28 cellular contexts compared by ENCODE assay signal in the genomic region with DNA sequence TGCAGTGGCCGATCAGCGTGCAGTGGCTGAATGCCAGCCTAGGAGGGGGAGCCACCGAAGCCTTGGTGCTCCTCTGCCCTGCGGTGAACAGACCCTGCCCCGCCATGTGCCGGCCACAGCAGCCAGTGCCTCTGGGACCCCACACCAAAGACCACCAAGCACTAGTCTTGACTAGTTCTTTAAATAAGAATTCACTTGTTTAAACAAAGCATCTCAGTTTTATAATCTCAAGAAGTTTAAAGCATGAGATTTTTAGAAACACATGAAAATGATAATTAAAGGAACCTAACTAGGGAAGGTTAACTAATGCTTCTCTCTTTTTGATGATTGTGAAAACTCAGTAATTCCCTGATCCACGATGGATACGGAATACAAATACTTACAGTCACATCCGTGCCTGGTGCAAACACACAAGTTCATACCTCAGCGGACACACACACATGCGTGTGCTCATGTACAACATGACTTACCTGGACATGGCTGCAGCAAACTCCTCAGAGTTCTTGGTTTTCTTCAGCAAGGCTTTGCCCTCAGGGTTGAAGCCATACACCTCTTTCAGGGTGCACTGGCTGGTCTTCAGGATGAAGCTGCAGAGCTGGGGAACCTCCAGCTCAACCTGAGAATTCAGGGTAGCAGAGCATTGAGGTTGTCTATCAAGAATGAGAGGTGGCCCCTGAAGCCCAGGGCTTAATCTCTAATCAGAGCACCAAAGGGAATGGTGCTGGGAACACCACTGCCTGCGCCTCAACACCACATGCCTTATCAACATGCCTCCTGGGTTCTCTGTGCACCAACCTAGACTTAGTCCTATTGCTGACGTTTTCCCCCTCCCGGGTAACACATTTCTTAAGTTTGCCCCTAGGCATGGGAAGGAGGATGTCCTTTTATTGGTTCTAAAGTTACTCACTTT. TPM values are rescaled to one million over a fixed set of nuclear protein-coding genes. Genes with fewer than 3 reads are reported as not detected.
DNase-seq lines count a peak whose midpoint lies in the region; ATAC-seq and TF ChIP-seq lines count a peak whose summit lies in the region.
"Had no signal": no experiment of that assay in that cellular context is flagged by ENCODE, and none has a peak within 500 bp of the region (broad histone marks: within the 10 kb centered on the region; RNA-seq: fewer than 3 reads in every experiment).

No MANE protein-coding gene starts in this region.

- no peaks in the 10 kb centered on the region for H3K36me3 ChIP-seq in heart right ventricle
- H3K36me3 ChIP-seq in liver (ENCODE audit: control insufficient read depth in 4 of 4, insufficient read depth in 3 of 4, low read depth in 1 of 4, low read length in 3 of 4), result peaks cover 6 to 44% (median 30%) of the 10 kb centered on the region in 4 donors
- H3K36me3 ChIP-seq in tibial artery, result no peaks in the 10 kb centered on the region
- H3K36me3 ChIP-seq: HAP-1 had no signal

- DNase-seq in right cardiac atrium, result peak in 2 of 3 donors; percentile 49 to 66
- no peak for DNase-seq in heart right ventricle
- DNase-seq in fibroblast of gingiva (ENCODE audit: low read depth), result peak; percentile 4
- no peak for DNase-seq in tibial artery
- DNase-seq in NCI-H345 (lab: John Stamatoyannopoulos, UW), result no peak
- DNase-seq in cortex of kidney (lab: John Stamatoyannopoulos, UW), result no peak
- DNase-seq: C1 segment of cervical spinal cord; CD4-positive, alpha-beta memory T cell; COR-L47; DMS53; GOT3; HFFc6; NCI-H1092; NCI-H1417 treated with DMSO at 0.1 percent for 48 hours; NCI-H1694 treated with DMSO at 0.1 percent for 48 hours; NCI-H2081; NCI-H2227 treated with DMSO at 0.1 percent for 48 hours; NCI-H510A treated with DMSO at 0.1 percent for 48 hours; SHP77 treated with DMSO at 0.1 percent for 48 hours had no signal

- H3K27me3 ChIP-seq in right cardiac atrium (ENCODE audit: control insufficient read depth, insufficient read depth) (no peaks in the 10 kb centered on the region), heart right ventricle (peaks cover 0 to 16% (median 9%) of the 10 kb centered on the region in 7 donors), liver (ENCODE audit: control insufficient read depth in 4 of 4, insufficient read depth in 4 of 4, low read length in 3 of 4) (no peaks in the 10 kb centered on the region), tibial artery (no peaks in the 10 kb centered on the region)

- no peak overlapping the region for H3K4me3 ChIP-seq in right cardiac atrium (ENCODE audit: low read length)
- no peak overlapping the region for H3K4me3 ChIP-seq in heart right ventricle
- peak overlapping the region; percentile 84 to 91 (median 86) for H3K4me3 ChIP-seq in liver (ENCODE audit: low read depth in 1 of 3, low read length in 3 of 3)
- H3K4me3 ChIP-seq in tibial artery, result no peak overlapping the region
- H3K4me3 ChIP-seq: HAP-1 had no signal

- peak overlapping the region; percentile 63 to 99 for H3K9ac ChIP-seq in liver (ENCODE audit: low read depth in 1 of 2, low read length in 2 of 2)
- H3K9ac ChIP-seq: KMS-11 had no signal

- H3K9me3 ChIP-seq in right cardiac atrium (ENCODE audit: control insufficient read depth, low read length) (no peaks in the 10 kb centered on the region), heart right ventricle (no peaks in the 10 kb centered on the region), liver (ENCODE audit: control insufficient read depth in 4 of 4, low read length in 3 of 4) (no peaks in the 10 kb centered on the region), tibial artery (no peaks in the 10 kb centered on the region)
- H3K9me3 ChIP-seq: HAP-1 had no signal

- no peak for TF ChIP-seq CTCF in heart right ventricle (IDR thresholded peaks at IDR 0.05)
- TF ChIP-seq CTCF in liver (IDR thresholded peaks at IDR 0.05; ENCODE audit: low read depth, low read length, missing input control), result no peak
- TF ChIP-seq CTCF in tibial artery (IDR thresholded peaks at IDR 0.05), result no peak

- H3K4me1 ChIP-seq in right cardiac atrium (ENCODE audit: control insufficient read depth, insufficient read depth, low read length) (peaks cover 3% of the 10 kb centered on the region), heart right ventricle (peaks cover 0 to 20% (median 13%) of the 10 kb centered on the region in 9 donors), liver (ENCODE audit: control insufficient read depth in 4 of 4, insufficient read depth in 4 of 4, low read length in 3 of 4) (peaks cover 0 to 42% (median 13%) of the 10 kb centered on the region in 4 donors), tibial artery (peaks cover 0 to 50% (median 29%) of the 10 kb centered on the region in 4 donors)
- H3K4me1 ChIP-seq: HAP-1 had no signal

- WGBS in right cardiac atrium, result 80% methylated on average over 14 of the region's 14 CpGs
- 81 to 85% methylated on average over 14 of the region's 14 CpGs for WGBS in heart right ventricle, 2 donors
- 39% methylated on average over 14 of the region's 14 CpGs for WGBS in liver

- H3K27ac ChIP-seq in right cardiac atrium (ENCODE audit: low read length) (peak overlapping the region; percentile 21), heart right ventricle (peak overlapping the region in 1 of 10 donors; percentile 84), liver (ENCODE audit: low read depth in 1 of 2, low read length in 2 of 2) (peak overlapping the region; percentile 92), tibial artery (peak overlapping the region; percentile 61 to 76)
- H3K27ac ChIP-seq: KMS-11 had no signal

- TF ChIP-seq RAD21 in liver (IDR thresholded peaks at IDR 0.05), result no peak

- intact Hi-C loops in right cardiac atrium (cut with DNase I) (loop anchor here (5.0 to 10.0 kb wide), 3 partner anchors 77 to 277 kb away; no protein-coding TSS in a partner anchor), heart right ventricle (cut with DNase I) (loop anchor here in 7 of 10 donors (5.0 to 10.0 kb wide), 3 partner anchors 77 to 284 kb away; no protein-coding TSS in a partner anchor), tibial artery (cut with DNase I; ENCODE audit: low total_unique reads) (loop anchor here (10.0 kb wide), 2 partner anchors 274 to 376 kb away; a partner anchor contains a TSS)

- no peak for ATAC-seq in right cardiac atrium
- no peak for ATAC-seq in heart right ventricle
- no peak for ATAC-seq in HG03378 (IDR thresholded peaks at IDR 0.05; ENCODE audit: unreplicated experiment)

TF ChIP-seq in liver, 16 proteins besides CTCF, POLR2A, EP300 and RAD21:
- TF ChIP-seq, protein P1, sequence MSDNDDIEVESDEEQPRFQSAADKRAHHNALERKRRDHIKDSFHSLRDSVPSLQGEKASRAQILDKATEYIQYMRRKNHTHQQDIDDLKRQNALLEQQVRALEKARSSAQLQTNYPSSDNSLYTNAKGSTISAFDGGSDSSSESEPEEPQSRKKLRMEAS (IDR thresholded peaks at IDR 0.05), result no peak
- TF ChIP-seq SP1 (IDR thresholded peaks at IDR 0.05) (no peak), FOXA1 (IDR thresholded peaks at IDR 0.05) (no peak), EGR1 (IDR thresholded peaks at IDR 0.05; ENCODE audit: low read depth in 2 of 2) (no peak), TAF1 (conservative IDR thresholded peaks at IDR 0.05) (no peak)
- TF ChIP-seq, protein P2, sequence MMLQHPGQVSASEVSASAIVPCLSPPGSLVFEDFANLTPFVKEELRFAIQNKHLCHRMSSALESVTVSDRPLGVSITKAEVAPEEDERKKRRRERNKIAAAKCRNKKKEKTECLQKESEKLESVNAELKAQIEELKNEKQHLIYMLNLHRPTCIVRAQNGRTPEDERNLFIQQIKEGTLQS (IDR thresholded peaks at IDR 0.05), result no peak

RNA-seq across cellular contexts. Expression of a gene that starts 3.1 kb away (rescaled TPM):
- total RNA-seq in right cardiac atrium, result 10 to 100 TPM in 3 of 4 donors, 1 to 10 TPM in 1; 9.8 to 93.2 (median 26.3) TPM
- 3.6 TPM for polyA plus RNA-seq in right cardiac atrium
- 10 to 100 TPM in 4 of 10 donors, 1 to 10 TPM in 6; 5.1 to 45.4 (median 9.1) TPM for total RNA-seq in heart right ventricle
- 1 to 10 TPM in 1 of 2 donors, under 1 TPM in 1; 0.22 to 2.0 TPM for polyA plus RNA-seq in heart right ventricle
- total RNA-seq in liver, result 1,000 to 10,000 TPM; 2,357 to 2,949 TPM
- 100 to 1,000 TPM; 431 to 570 TPM for polyA plus RNA-seq in liver
- total RNA-seq: A673; CD4-positive, alpha-beta memory T cell; Daoy; G401; HFFc6; RPMI7951 had no signal
- polyA plus RNA-seq: CD4-positive, alpha-beta memory T cell; IgD-negative memory B cell had no signal

Comparison
In these comparisons a context has a peak if more than half of its experiments do, and no peak if none do; other contexts are left out.
1. DNase-seq: peak in right cardiac atrium (2 of 3) and fibroblast of gingiva (single experiment); none in heart right ventricle (0 of 2), tibial artery (0 of 2), NCI-H345 (single experiment) and cortex of kidney (single experiment).
2. H3K4me3 ChIP-seq: peak in liver (3 of 3); none in right cardiac atrium (single experiment), heart right ventricle (0 of 10) and tibial artery (0 of 2).
3. RNA of a gene that starts 3.1 kb away (total RNA-seq): 2,357 to 2,949 TPM in liver; 9.8 to 93.2 TPM in right cardiac atrium and 5.1 to 45.4 TPM in heart right ventricle; every median in the first group is over 10 times any median in the second.